In genomic region chr1:160074865-160075264, GRCh38 we compare ENCODE assay signal across 39 cellular contexts. TPM values are rescaled to one million over a fixed set of nuclear protein-coding genes. Genes with fewer than 3 reads are reported as not detected.
"Had no signal": no experiment of that assay in that cellular context is flagged by ENCODE, and none has a peak within 500 bp of the region (broad histone marks: within the 10 kb centered on the region; RNA-seq: fewer than 3 reads in every experiment).

No MANE protein-coding gene starts in this region.

- DNase-seq: Kasumi-1, MG63, MM.1S, MV-4-11, NCI-H1048, NCI-H1092, NCI-H1092 treated with DMSO at 0.1 percent for 48 hours, NCI-H1105, NCI-H1105 treated with DMSO at 0.1 percent for 48 hours, NCI-H1417, NCI-H1417 treated with DMSO at 0.1 percent for 48 hours, NCI-H1436, NCI-H1436 treated with DMSO at 0.1 percent for 48 hours, NCI-H146, NCI-H1694, NCI-H1694 treated with DMSO at 0.1 percent for 48 hours, NCI-H187, NCI-H187 treated with DMSO at 0.1 percent for 48 hours, NCI-H1930, NCI-H2029, NCI-H2029 treated with DMSO at 0.1 percent for 48 hours, NCI-H2081, NCI-H2081 treated with DMSO at 0.1 percent for 48 hours, NCI-H2107, NCI-H2171, NCI-H2171 treated with DMSO at 0.1 percent for 48 hours, NCI-H2227 treated with DMSO at 0.1 percent for 48 hours, NCI-H226, NCI-H345, NCI-H446, NCI-H446 treated with DMSO at 0.1 percent for 48 hours, NCI-H510A, NCI-H510A treated with DMSO at 0.1 percent for 48 hours, NCI-H524, NCI-H524 treated with DMSO at 0.1 percent for 48 hours had no signal

- H3K9me3 ChIP-seq: MG63 had no signal

- H3K4me3 ChIP-seq: MG63 had no signal

- H3K36me3 ChIP-seq: MG63 had no signal

RNA-seq across cellular contexts. Expression of gene KCNJ10, which starts 4.9 kb away (rescaled TPM):
- total RNA-seq: LHCN-M2, M059J, MCF 10A, NCI-H460 had no signal

RNA-seq across cellular contexts. Expression of gene KCNJ9, which starts 6.5 kb away (rescaled TPM):
- total RNA-seq: LHCN-M2, M059J, NCI-H460 had no signal

RNA-seq across cellular contexts. Expression of gene ATP1A2, which starts 40.7 kb away (rescaled TPM):
- total RNA-seq: M059J, MCF 10A had no signal
